ENCODE assay signal across 8 cellular contexts in the genomic region with DNA sequence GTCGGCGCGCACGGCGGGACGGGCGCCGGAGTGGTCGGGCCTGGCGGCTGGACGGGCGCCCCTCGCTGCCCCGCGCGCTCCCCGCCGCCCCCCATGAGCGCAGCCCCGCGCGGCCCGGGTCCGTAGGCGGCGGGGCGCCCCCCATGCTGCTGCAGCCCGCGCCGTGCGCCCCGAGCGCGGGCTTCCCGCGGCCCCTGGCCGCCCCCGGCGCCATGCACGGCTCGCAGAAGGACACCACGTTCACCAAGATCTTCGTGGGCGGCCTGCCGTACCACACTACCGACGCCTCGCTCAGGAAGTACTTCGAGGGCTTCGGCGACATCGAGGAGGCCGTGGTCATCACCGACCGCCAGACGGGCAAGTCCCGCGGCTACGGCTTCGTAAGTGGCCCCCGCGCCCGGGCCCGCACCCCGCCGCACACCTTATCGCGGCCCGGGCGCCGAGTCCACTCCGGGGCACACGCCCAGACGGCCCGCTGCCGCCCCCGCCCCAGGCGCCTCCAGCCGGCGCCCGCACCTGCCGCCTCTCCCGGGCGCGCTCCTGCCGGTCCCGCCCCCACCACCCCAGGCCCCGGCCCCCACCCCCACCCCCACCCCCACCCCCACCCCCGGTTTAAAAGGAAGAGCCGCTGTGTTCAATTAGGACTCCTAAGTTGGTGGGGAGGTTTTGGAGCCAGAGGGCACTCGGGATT. TPM values are rescaled to one million over a fixed set of nuclear protein-coding genes. Genes with fewer than 3 reads are reported as not detected.
DNase-seq lines count a peak whose midpoint lies in the region; ATAC-seq lines count a peak whose summit lies in the region.

No MANE protein-coding gene starts in this region.

- H3K9me3 Mint-ChIP-seq in naive thymus-derived CD4-positive, alpha-beta T cell: peaks cover 0 to 5% (median 0%) of the 10 kb centered on the region in 11 donors

- CTCF ChIA-PET in naive thymus-derived CD4-positive, alpha-beta T cell (lab: Charles Lee): interaction anchor here (0.7 to 2.0 kb wide), 9 partner anchors 9 to 917 kb away, joined by 3 to 7 read pairs (median 5); no protein-coding TSS in a partner anchor

- DNase-seq in NCI-H82 (lab: John Stamatoyannopoulos, UW) (peak; percentile 47), NCI-H82 treated with DMSO at 0.1 percent for 48 hours (lab: John Stamatoyannopoulos, UW; ENCODE audit: unreplicated experiment) (no peak), SW480 (ENCODE audit: low spot score) (peak; percentile 50), KG1 (lab: John Stamatoyannopoulos, UW) (no peak), dedifferentiated amniotic fluid mesenchymal stem cell (ENCODE audit: extremely low spot score) (no peak)
- DNase-seq in naive thymus-derived CD4-positive, alpha-beta T cell: peak in 5 of 9 donors; percentile 19 to 59 (median 29)

- POLR2A ChIA-PET in naive thymus-derived CD4-positive, alpha-beta T cell (lab: Charles Lee): interaction anchor here (0.7 to 6.8 kb wide), 30 partner anchors 9 to 999 kb away, joined by 3 to 109 read pairs (median 5); a partner anchor contains a TSS

- no peaks in the 10 kb centered on the region for H3K27me3 Mint-ChIP-seq in naive thymus-derived CD4-positive, alpha-beta T cell

- ATAC-seq in HG02840 (IDR thresholded peaks at IDR 0.05; ENCODE audit: low FRiP score, unreplicated experiment): peak; percentile 8
- ATAC-seq in naive thymus-derived CD4-positive, alpha-beta T cell: peak; percentile 1

- H3K4me3 ChIP-seq in ectodermal cell (ENCODE audit: insufficient read depth, low read depth, low read length): peak overlapping the region; percentile 69
- H3K4me3 ChIP-seq in naive thymus-derived CD4-positive, alpha-beta T cell (ENCODE audit: low read length): peak overlapping the region; percentile 99

- H3K4me1 ChIP-seq in ectodermal cell (ENCODE audit: control insufficient read depth, insufficient read depth, low read length): peaks cover 38% of the 10 kb centered on the region
- H3K4me1 ChIP-seq in naive thymus-derived CD4-positive, alpha-beta T cell (ENCODE audit: control insufficient read depth in 2 of 2, insufficient read depth in 2 of 2, low read length in 2 of 2): peaks cover 50 to 52% of the 10 kb centered on the region in 2 donors

- peak overlapping the region; percentile 92 to 100 (median 99) for H3K27ac Mint-ChIP-seq in naive thymus-derived CD4-positive, alpha-beta T cell

- H3K4me1 Mint-ChIP-seq in naive thymus-derived CD4-positive, alpha-beta T cell: peaks cover 36 to 59% (median 49%) of the 10 kb centered on the region in 7 donors

- H3K4me3 Mint-ChIP-seq in naive thymus-derived CD4-positive, alpha-beta T cell: peak overlapping the region; percentile 90 to 99 (median 98)

- intact Hi-C loops in naive thymus-derived CD4-positive, alpha-beta T cell (cut with micrococcal nuclease): loop anchor here (1.0 to 10.0 kb wide), 6 partner anchors 10 to 1643 kb away; a partner anchor contains a TSS

- H3K36me3 Mint-ChIP-seq in naive thymus-derived CD4-positive, alpha-beta T cell: peaks cover 9 to 36% (median 31%) of the 10 kb centered on the region in 5 donors

- WGBS in ectodermal cell, 2 experiments: 0% methylated on average over 78 to 81 of the region's 91 CpGs

- H3K27me3 ChIP-seq in ectodermal cell (ENCODE audit: control insufficient read depth, insufficient read depth, low read length, poor library complexity, severe bottlenecking): peaks cover 16% of the 10 kb centered on the region
- no peaks in the 10 kb centered on the region for H3K27me3 ChIP-seq in naive thymus-derived CD4-positive, alpha-beta T cell (ENCODE audit: control insufficient read depth in 2 of 2, insufficient read depth in 2 of 2, low read length in 2 of 2)

- no peak overlapping the region for H3K27ac ChIP-seq in ectodermal cell (ENCODE audit: insufficient read depth, low read depth, low read length, poor library complexity, severe bottlenecking)
- H3K27ac ChIP-seq in naive thymus-derived CD4-positive, alpha-beta T cell (ENCODE audit: low read depth, low read length): peak overlapping the region; percentile 83

- H3K36me3 ChIP-seq in ectodermal cell (ENCODE audit: control insufficient read depth, insufficient read depth, low read length): peaks cover 5% of the 10 kb centered on the region
- H3K36me3 ChIP-seq in naive thymus-derived CD4-positive, alpha-beta T cell (ENCODE audit: control insufficient read depth in 2 of 3, insufficient read depth in 3 of 3, low read length in 3 of 3): peaks cover 21 to 47% (median 32%) of the 10 kb centered on the region in 3 experiments

- H3K9me3 ChIP-seq in ectodermal cell (ENCODE audit: control insufficient read depth, low read length): no peaks in the 10 kb centered on the region
- no peaks in the 10 kb centered on the region for H3K9me3 ChIP-seq in naive thymus-derived CD4-positive, alpha-beta T cell (ENCODE audit: control insufficient read depth in 2 of 3, low read length in 3 of 3)

RNA-seq across cellular contexts. Expression of a gene that starts 0.4 kb away (rescaled TPM):
- 48.6 TPM for polyA plus RNA-seq in ectodermal cell (2013, experiment 1 of 4)
- 47.2 TPM for polyA plus RNA-seq in ectodermal cell (2013, experiment 2 of 4)
- 42.1 TPM for polyA plus RNA-seq in ectodermal cell (2013, experiment 3 of 4)
- polyA plus RNA-seq in ectodermal cell (2013, experiment 4 of 4): 45.4 TPM
- 100 to 1,000 TPM in 4 of 5 experiments, 10 to 100 TPM in 1; 70.6 to 260 (median 127) TPM for total RNA-seq in naive thymus-derived CD4-positive, alpha-beta T cell
- polyA plus RNA-seq in naive thymus-derived CD4-positive, alpha-beta T cell: 100 to 1,000 TPM in 1 of 2 donors, 10 to 100 TPM in 1; 63.0 to 129 TPM

RNA-seq across cellular contexts. Expression of a gene that starts 40.5 kb away (rescaled TPM):
- 54.2 TPM for polyA plus RNA-seq in ectodermal cell (2013, experiment 1 of 4)
- 56.6 TPM for polyA plus RNA-seq in ectodermal cell (2013, experiment 2 of 4)
- 45.7 TPM for polyA plus RNA-seq in ectodermal cell (2013, experiment 3 of 4)
- polyA plus RNA-seq in ectodermal cell (2013, experiment 4 of 4): 52.8 TPM
- total RNA-seq in naive thymus-derived CD4-positive, alpha-beta T cell: 10 to 100 TPM; 31.0 to 41.3 (median 35.2) TPM
- 10 to 100 TPM; 47.4 to 65.1 TPM for polyA plus RNA-seq in naive thymus-derived CD4-positive, alpha-beta T cell

Comparison
In these comparisons a context has a peak if more than half of its experiments do, and no peak if none do; other contexts are left out.
1. DNase-seq: peak in NCI-H82 (single experiment), SW480 (single experiment) and naive thymus-derived CD4-positive, alpha-beta T cell (5 of 9); none in NCI-H82 treated with DMSO at 0.1 percent for 48 hours (single experiment), KG1 (single experiment) and dedifferentiated amniotic fluid mesenchymal stem cell (single experiment).